9 cellular contexts compared by ENCODE assay signal in the genomic region with DNA sequence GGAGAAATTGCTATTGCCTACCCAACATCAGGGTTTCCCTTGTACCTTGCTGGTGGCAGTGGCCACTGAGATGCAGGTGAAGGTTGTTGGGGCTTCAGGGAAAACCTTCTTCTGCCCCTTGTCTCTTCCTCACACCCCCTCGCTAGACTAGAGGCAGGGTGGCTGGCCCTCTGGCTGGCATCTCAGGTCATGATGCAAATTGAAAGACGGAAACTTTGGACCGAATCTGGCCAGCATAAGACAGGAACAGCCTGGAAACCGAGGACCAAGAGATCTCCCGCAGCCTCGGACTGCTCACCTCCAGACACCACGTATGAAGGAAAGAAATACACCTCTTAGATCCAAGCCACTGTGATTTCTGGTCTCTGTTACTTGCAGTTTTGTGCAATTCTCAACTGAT. TPM values are rescaled to one million over a fixed set of nuclear protein-coding genes. Genes with fewer than 3 reads are reported as not detected.
"Had no signal": no experiment of that assay in that cellular context is flagged by ENCODE, and none has a peak within 500 bp of the region (broad histone marks: within the 10 kb centered on the region; RNA-seq: fewer than 3 reads in every experiment).

No MANE protein-coding gene starts in this region.

- H3K27ac ChIP-seq: GM23248 had no signal

- H2AFZ ChIP-seq: GM23248 had no signal

- H3K27ac Mint-ChIP-seq: H9 had no signal

- DNase-seq: GM23248, H9, HCEC 1CT, IMR-90 had no signal

- FAIRE-seq: H1, H54, HTR-8/SVneo, K562 had no signal

- H3K4me3 ChIP-seq: GM23248, K562 had no signal

- ATAC-seq: K562 had no signal

- H3K9me3 Mint-ChIP-seq: H9 had no signal

- H3K4me3 Mint-ChIP-seq: H9 had no signal

RNA-seq across cellular contexts. Expression of gene SVOPL, which starts 2.9 kb away (rescaled TPM):
- total RNA-seq: GM23248, HT-29, IMR-90, K562 had no signal
- polyA plus RNA-seq: GM23248, IMR-90 had no signal
